9 cellular contexts compared by ENCODE assay signal in genomic region chrX:49754238-49754857, GRCh38. TPM values are rescaled to one million over a fixed set of nuclear protein-coding genes. Genes with fewer than 3 reads are reported as not detected.
A peak's percentile ranks its signal among the peaks of the same experiment; 100 is the strongest.
DNase-seq lines count a peak whose midpoint lies in the region; ATAC-seq and TF ChIP-seq lines count a peak whose summit lies in the region.
"Had no signal": no experiment of that assay in that cellular context is flagged by ENCODE, and none has a peak within 500 bp of the region (broad histone marks: within the 10 kb centered on the region; RNA-seq: fewer than 3 reads in every experiment).

No MANE protein-coding gene starts in this region.

- H4K20me1 ChIP-seq in GM23338 (replicated peaks; ENCODE audit: insufficient read depth): no peaks in the 10 kb centered on the region

- H3K27me3 ChIP-seq in GM23338 (ENCODE audit: insufficient read depth): no peaks in the 10 kb centered on the region

- H2AFZ ChIP-seq in GM23338: no peak overlapping the region

- ATAC-seq in GM23338: peak; percentile 69; the same call in 2 of the 3 replicates
- no peak for ATAC-seq in GM19035 (IDR thresholded peaks at IDR 0.05; ENCODE audit: unreplicated experiment)

- H3K79me2 ChIP-seq in GM23338 (replicated peaks; ENCODE audit: insufficient read depth): no peaks in the 10 kb centered on the region

- H3K4me2 ChIP-seq in GM23338: no peak overlapping the region

- H3F3A ChIP-seq in GM23338 (replicated peaks; ENCODE audit: low read depth): no peaks in the 10 kb centered on the region

- H3K9me3 Mint-ChIP-seq in Calu3 (ENCODE audit: low read depth, unreplicated experiment): no peaks in the 10 kb centered on the region
- no peaks in the 10 kb centered on the region for H3K9me3 Mint-ChIP-seq in GM23338

- H3K36me3 ChIP-seq in GM23338 (ENCODE audit: insufficient read depth): no peaks in the 10 kb centered on the region
- H3K36me3 ChIP-seq: thoracic aorta had no signal

- H3K27ac Mint-ChIP-seq in Calu3 (ENCODE audit: unreplicated experiment) (no peak overlapping the region), GM23338 (no peak overlapping the region)

- no peaks in the 10 kb centered on the region for H3K4me1 Mint-ChIP-seq in Calu3 (ENCODE audit: low read depth, unreplicated experiment)
- H3K4me1 Mint-ChIP-seq in GM23338: no peaks in the 10 kb centered on the region

- peak; percentile 36 for DNase-seq in Calu3
- DNase-seq in GM23338 (ENCODE audit: low spot score): peak; percentile 60
- DNase-seq in NCI-H748 (lab: John Stamatoyannopoulos, UW; ENCODE audit: unreplicated experiment): peak; percentile 62
- DNase-seq in activated T-cell treated with anti-CD3 and anti-CD28 coated beads for 24 hours (ENCODE audit: low read depth): peak; percentile 22
- DNase-seq in fibroblast of gingiva (ENCODE audit: low read depth): peak; percentile 5
- DNase-seq in pons (ENCODE audit: low spot score): peak; percentile 32
- DNase-seq in middle frontal gyrus (ENCODE audit: extremely low spot score, low spot score): no peak

- H3K36me3 Mint-ChIP-seq in Calu3 (ENCODE audit: insufficient read depth, unreplicated experiment) (no peaks in the 10 kb centered on the region), GM23338 (ENCODE audit: low read depth) (no peaks in the 10 kb centered on the region)

- TF ChIP-seq CTCF in Calu3 (IDR thresholded peaks at IDR 0.05; ENCODE audit: unreplicated experiment) (peak; percentile 60), GM23338 (conservative IDR thresholded peaks at IDR 0.05; ENCODE audit: low read depth in 2 of 2) (peak; percentile 69 to 72)

- no peaks in the 10 kb centered on the region for H3K9me2 ChIP-seq in GM23338 (ENCODE audit: insufficient read depth)

- no peaks in the 10 kb centered on the region for H3K4me1 ChIP-seq in GM23338 (ENCODE audit: insufficient read depth)

- CTCF ChIA-PET in Calu3 (lab: Charles Lee): no interaction called here

- H3K27ac ChIP-seq in GM23338 (ENCODE audit: low read depth): no peak overlapping the region
- H3K27ac ChIP-seq: thoracic aorta had no signal

- no peak overlapping the region for H3K4me3 ChIP-seq in GM23338
- H3K4me3 ChIP-seq: thoracic aorta had no signal

- peaks cover 66% of the 10 kb centered on the region for H3K27me3 Mint-ChIP-seq in Calu3 (ENCODE audit: unreplicated experiment)
- H3K27me3 Mint-ChIP-seq in GM23338 (ENCODE audit: insufficient read depth, low read depth, poor library complexity): no peaks in the 10 kb centered on the region

- no TSS peak for BruUV-seq in Calu3 (replicated peaks; lab: Mats Ljungman, UMichigan)

- H3K4me3 Mint-ChIP-seq in Calu3 (ENCODE audit: low read depth, unreplicated experiment) (no peak overlapping the region), GM23338 (no peak overlapping the region)

- intact Hi-C loops in Calu3 (cut with micrococcal nuclease; ENCODE audit: unreplicated experiment): loop anchor here (1.0 to 10.0 kb wide), 2 partner anchors 462 to 560 kb away; no protein-coding TSS in a partner anchor

TF ChIP-seq in GM23338, 12 proteins besides CTCF, POLR2A, EP300 and RAD21:
- no peak for TF ChIP-seq CREB1 (CRISPR knock-in tag; IDR thresholded peaks at IDR 0.05; ENCODE audit: low read depth)
- no peak for TF ChIP-seq POLR2AphosphoS5 (IDR thresholded peaks at IDR 0.05; ENCODE audit: low read depth)
- TF ChIP-seq STAT1 (IDR thresholded peaks at IDR 0.05; ENCODE audit: unreplicated experiment): no peak

RNA-seq across cellular contexts. Expression of gene PAGE1, which starts 58.6 kb away (rescaled TPM):
- total RNA-seq in Calu3 (2022): not detected in 2 replicates
- total RNA-seq in GM23338 (2014; rRNA removed; shearing (Covaris generic)): not detected in 2 replicates
- polyA plus RNA-seq in GM23338 (2016; fragmentation: Nextera tagmentation; extraction: Ambion mirVana): not detected in 2 replicates
- total RNA-seq: thoracic aorta had no signal
